Comparison of ENCODE assay signal across 7 cellular contexts in the genomic region with DNA sequence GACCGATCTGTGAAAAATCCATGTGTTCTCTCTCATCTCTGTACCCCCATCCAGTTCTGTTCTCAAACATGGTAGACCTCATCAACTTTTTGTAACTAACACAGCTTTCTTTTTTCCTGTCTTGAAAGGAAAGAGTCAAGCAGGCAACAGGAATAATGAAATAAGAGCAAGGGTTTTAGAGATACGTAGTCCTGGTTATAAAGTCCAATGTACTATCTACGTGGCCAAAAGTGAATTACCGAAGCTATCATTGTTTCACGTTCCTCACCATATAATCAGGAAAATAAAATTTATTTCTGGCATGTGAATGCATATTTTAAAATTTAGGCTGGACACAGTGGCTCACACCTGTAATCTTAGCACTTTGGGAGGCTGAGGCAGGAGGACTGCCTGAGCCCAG.
"Had no signal": no experiment of that assay in that cellular context is flagged by ENCODE, and none has a peak within 500 bp of the region (broad histone marks: within the 10 kb centered on the region; RNA-seq: fewer than 3 reads in every experiment).

No MANE protein-coding gene starts in this region.

- H3K4me1 ChIP-seq: HAP-1 had no signal

- DNase-seq: H7, HFFc6 had no signal

- H3K36me3 ChIP-seq: HAP-1 had no signal

- H3K9me3 ChIP-seq: HAP-1 had no signal

- H3K27ac ChIP-seq: HL-60 had no signal

- ATAC-seq: GM23338, HCT116, HepG2 had no signal

- H3K4me3 ChIP-seq: GM23338, HAP-1 had no signal
